Comparison of ENCODE assay signal across 23 cellular contexts in genomic region chr21:36852864-36853263, GRCh38.
"Had no signal": no experiment of that assay in that cellular context is flagged by ENCODE, and none has a peak within 500 bp of the region (broad histone marks: within the 10 kb centered on the region; RNA-seq: fewer than 3 reads in every experiment).

No MANE protein-coding gene starts in this region.

- H3K4me1 Mint-ChIP-seq: naive B cell had no signal

- ATAC-seq: esophagus mucosa, left lung, right lobe of liver had no signal

- H3K9me3 ChIP-seq: adrenal gland, ascending aorta, left lung, right lobe of liver, thoracic aorta, vagina had no signal

- H3K4me1 ChIP-seq: left lung, vagina had no signal

- H3K27me3 Mint-ChIP-seq: central memory CD8-positive, alpha-beta T cell; naive B cell had no signal

- H3K9me3 Mint-ChIP-seq: central memory CD8-positive, alpha-beta T cell; naive B cell; type B pancreatic cell had no signal

- H3K36me3 Mint-ChIP-seq: naive B cell had no signal

- H3K27me3 ChIP-seq: adrenal gland, ascending aorta, brain microvascular endothelial cell, left lung, right lobe of liver, vagina had no signal

- H3K4me3 Mint-ChIP-seq: central memory CD8-positive, alpha-beta T cell; naive B cell; type B pancreatic cell had no signal

- DNase-seq: activated CD4-positive, alpha-beta T cell treated with anti-CD3 and anti-CD28 coated beads for 1 hour; activated CD4-positive, alpha-beta T cell treated with anti-CD3 and anti-CD28 coated beads, Interleukin-2, amount 50 U/mL, for 4 hours; activated naive CD4-positive, alpha-beta T cell treated with anti-CD3 and anti-CD28 coated beads, Interleukin-2, amount 50 U/mL, for 16 hours; adrenal gland; brain microvascular endothelial cell; effector memory CD4-positive, alpha-beta T cell; hippocampal formation; kidney glomerular epithelial cell; left lung; naive B cell; right lobe of liver; stimulated activated CD4-positive, alpha-beta T cell treated with anti-CD3 and anti-CD28 coated beads, Interleukin-1b, Interleukin-23, amount 100 ng/mL, for 48 hours had no signal

- H3K4me3 ChIP-seq: adrenal gland, ascending aorta, left lung, lung, right lobe of liver, skin epidermis, thoracic aorta, vagina had no signal

- FAIRE-seq: colon, endothelial cell of umbilical vein had no signal

- H3K27ac ChIP-seq: adrenal gland, ascending aorta, brain microvascular endothelial cell, left lung, right lobe of liver, skin epidermis, thoracic aorta, vagina, VCaP had no signal

- H3K27ac Mint-ChIP-seq: naive B cell, type B pancreatic cell had no signal

- H3K36me3 ChIP-seq: adrenal gland, ascending aorta, brain microvascular endothelial cell, left lung, right lobe of liver, thoracic aorta, vagina had no signal
